32 cellular contexts compared by ENCODE assay signal in genomic region chr1:229812693-229813092, GRCh38.
"Had no signal": no experiment of that assay in that cellular context is flagged by ENCODE, and none has a peak within 500 bp of the region (broad histone marks: within the 10 kb centered on the region; RNA-seq: fewer than 3 reads in every experiment).

No MANE protein-coding gene starts in this region.

- H3K36me3 ChIP-seq: neutrophil, pancreas, spleen, suprapubic skin, tibial artery, transverse colon, upper lobe of right lung, uterus had no signal

- H3K4me1 ChIP-seq: pancreas, psoas muscle, spleen, suprapubic skin, testis, tibial artery, transverse colon, upper lobe of right lung, uterus had no signal

- FAIRE-seq: pancreas had no signal

- H3K4me3 ChIP-seq: pancreas, psoas muscle, skin epidermis, smooth muscle cell, spleen, suprapubic skin, testis, tibial artery, transverse colon, upper lobe of right lung, uterus had no signal

- H3K36me3 Mint-ChIP-seq: stimulated activated memory B cell treated with anti-CD40 and anti-IgM and Interleukin-4, amounts not matched to agents 10 μg/mL and 1 μg/mL and 100 μg/mL, for 72 hours; type B pancreatic cell had no signal

- H3K27ac ChIP-seq: neutrophil, pancreas, psoas muscle, skin epidermis, spleen, suprapubic skin, testis, tibial artery, transverse colon, upper lobe of right lung, uterus had no signal

- H3K4me1 Mint-ChIP-seq: naive thymus-derived CD8-positive, alpha-beta T cell; neural crest cell; stimulated activated naive CD8-positive, alpha-beta T cell treated with anti-CD3 and anti-CD28 coated beads, Interleukin-15, amount 100 ng/mL, for 72 hours had no signal

- ATAC-seq: naive thymus-derived CD8-positive, alpha-beta T cell; pancreas; psoas muscle; right cardiac atrium; sciatic nerve; stimulated activated memory B cell treated with anti-CD40 and anti-IgM and Interleukin-4, amounts not matched to agents 10 μg/mL and 1 μg/mL and 100 μg/mL, for 72 hours; stimulated activated naive CD8-positive, alpha-beta T cell treated with anti-CD3 and anti-CD28 coated beads, Interleukin-15, amount 100 ng/mL, for 72 hours; stimulated activated naive CD8-positive, alpha-beta T cell treated with anti-CD3 and anti-CD28 coated beads, Interleukin-15, Interleukin-2, amounts not matched to agents 100 U/mL and 50 U/mL, for 24 hours; upper lobe of right lung had no signal

- H3K9me3 ChIP-seq: pancreas, psoas muscle, testis, upper lobe of right lung, uterus had no signal

- H3K4me2 ChIP-seq: smooth muscle cell had no signal

- H3K4me3 Mint-ChIP-seq: naive thymus-derived CD8-positive, alpha-beta T cell; natural killer cell treated with Interleukin-12 subunit alpha and Interleukin-12 subunit beta and Interleukin-15 and Interleukin-18, amount 100 ng/mL, for 72 hours; nephron progenitor cell; neural crest cell; stimulated activated memory B cell treated with anti-CD40 and anti-IgM and Interleukin-4, amounts not matched to agents 10 μg/mL and 1 μg/mL and 100 μg/mL, for 72 hours; stimulated activated naive CD8-positive, alpha-beta T cell treated with anti-CD3 and anti-CD28 coated beads, Interleukin-15, amount 100 ng/mL, for 72 hours; type B pancreatic cell had no signal

- H3K27me3 ChIP-seq: neutrophil, pancreas, suprapubic skin, testis, tibial artery, upper lobe of right lung, uterus had no signal

- DNase-seq: naive thymus-derived CD8-positive, alpha-beta T cell; nephron progenitor cell; nucleus accumbens; pancreas; posterior cingulate gyrus; psoas muscle; right cardiac atrium; spleen; stimulated activated CD4-positive, alpha-beta T cell treated with anti-CD3 and anti-CD28 coated beads, Interleukin-12 subunit alpha, Interleukin-12 subunit beta, amount 100 ng/mL, for 4 hours; stimulated activated CD4-positive, alpha-beta T cell treated with anti-CD3 and anti-CD28 coated beads, Interleukin-1b, Interleukin-23, amount 100 ng/mL, for 48 hours; stimulated activated CD4-positive, alpha-beta T cell treated with anti-CD3 and anti-CD28 coated beads, Interleukin-4, amount 100 ng/mL, for 1 hour; stimulated activated CD4-positive, alpha-beta T cell treated with anti-CD3 and anti-CD28 coated beads, Interleukin-4, amount 100 ng/mL, for 4 hours; stimulated activated CD8-positive, alpha-beta memory T cell treated with anti-CD3 and anti-CD28 coated beads, Interleukin-4, amount 100 ng/mL, for 48 hours; stimulated activated naive CD4-positive, alpha-beta T cell; stimulated activated naive CD8-positive, alpha-beta T cell treated with anti-CD3 and anti-CD28 coated beads, Interleukin-15, amount 100 ng/mL, for 72 hours; stimulated activated naive CD8-positive, alpha-beta T cell treated with anti-CD3 and anti-CD28 coated beads, Interleukin-15, Interleukin-2, amounts not matched to agents 100 U/mL and 50 U/mL, for 24 hours; substantia nigra; testis; tibial artery; transverse colon; upper lobe of right lung; uterus had no signal

- H3K27ac Mint-ChIP-seq: naive thymus-derived CD8-positive, alpha-beta T cell; natural killer cell treated with Interleukin-12 subunit alpha and Interleukin-12 subunit beta and Interleukin-15 and Interleukin-18, amount 100 ng/mL, for 72 hours; nephron progenitor cell; progenitor cell of endocrine pancreas; stimulated activated memory B cell treated with anti-CD40 and anti-IgM and Interleukin-4, amounts not matched to agents 10 μg/mL and 1 μg/mL and 100 μg/mL, for 72 hours; stimulated activated naive CD8-positive, alpha-beta T cell treated with anti-CD3 and anti-CD28 coated beads, Interleukin-15, amount 100 ng/mL, for 72 hours; type B pancreatic cell had no signal
